ENCODE assay signal across 28 cellular contexts in the genomic region with DNA sequence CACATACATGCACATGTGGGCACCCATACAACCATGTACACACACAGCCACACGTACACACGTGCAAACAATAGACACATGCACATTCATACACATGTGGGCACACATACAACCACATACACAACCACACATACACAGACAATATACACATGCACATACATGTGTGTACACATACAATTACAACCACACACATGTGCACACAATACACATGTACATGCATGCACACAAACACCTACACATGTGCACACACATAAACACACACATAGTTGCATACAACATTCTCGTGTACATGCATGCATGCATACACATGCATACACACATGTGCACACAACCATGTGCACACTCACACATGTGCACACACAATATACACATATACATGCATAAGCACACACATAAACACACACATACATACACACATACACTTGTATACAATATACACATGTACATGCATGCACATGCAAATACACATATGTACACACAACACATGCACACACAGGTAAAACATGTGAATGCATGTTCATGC.
"Had no signal": no experiment of that assay in that cellular context is flagged by ENCODE, and none has a peak within 500 bp of the region (broad histone marks: within the 10 kb centered on the region; RNA-seq: fewer than 3 reads in every experiment).

No MANE protein-coding gene starts in this region.

- H3K27me3 ChIP-seq: ascending aorta, brain microvascular endothelial cell, esophagus squamous epithelium, right atrium auricular region, uterus had no signal

- H3K79me2 ChIP-seq: parathyroid adenoma had no signal

- H3K9ac ChIP-seq: parathyroid adenoma had no signal

- H3K4me3 Mint-ChIP-seq: activated CD4-positive, alpha-beta memory T cell treated with anti-CD3 and anti-CD28 coated beads, Interleukin-2, amount 10 ng/mL, durations not matched to agents 7 days and 5 days; activated naive CD4-positive, alpha-beta T cell treated with anti-CD3 and anti-CD28 coated beads, Interleukin-2, amount 10 ng/mL, durations not matched to agents 7 days and 5 days; activated naive CD8-positive, alpha-beta T cell treated with anti-CD3 and anti-CD28 coated beads, Interleukin-2, amount 10 ng/mL, durations not matched to agents 7 days and 5 days; activated T-cell treated with anti-CD3 and anti-CD28 coated beads, Interleukin-2, amount 50 U/mL, for 24 hours; dendritic cell treated with granulocyte-macrophage colony-stimulating factor and Interleukin-4, amounts not matched to agents 40 ng/mL and 50 ng/mL, for 4 days; endodermal cell; nephron progenitor cell had no signal

- FAIRE-seq: frontal cortex had no signal

- H3K9me3 ChIP-seq: ascending aorta, esophagus squamous epithelium, right atrium auricular region, thoracic aorta, uterus had no signal

- H3K27ac ChIP-seq: ascending aorta, epithelial cell of prostate, esophagus squamous epithelium, parathyroid adenoma, uterus, VCaP had no signal

- DNase-seq: activated CD4-positive, alpha-beta memory T cell treated with anti-CD3 and anti-CD28 coated beads, Interleukin-2, amount 10 ng/mL, durations not matched to agents 7 days and 5 days; activated CD4-positive, alpha-beta T cell treated with anti-CD3 and anti-CD28 coated beads for 48 hours; activated CD8-positive, alpha-beta memory T cell treated with anti-CD3 and anti-CD28 coated beads, Interleukin-2, amount 50 U/mL, for 48 hours; activated gamma-delta T cell; activated naive CD4-positive, alpha-beta T cell treated with anti-CD3 and anti-CD28 coated beads, Interleukin-2, amount 10 ng/mL, durations not matched to agents 7 days and 5 days; activated naive CD8-positive, alpha-beta T cell treated with anti-CD3 and anti-CD28 coated beads, Interleukin-2, amount 10 ng/mL, durations not matched to agents 7 days and 5 days; activated T-cell treated with anti-CD3 and anti-CD28 coated beads, Interleukin-2, amount 50 U/mL, for 24 hours; central memory CD4-positive, alpha-beta T cell; endodermal cell; esophagus squamous epithelium; glutamatergic neuron; islet precursor cell; nephron progenitor cell; nucleus accumbens; stimulated activated CD4-positive, alpha-beta T cell treated with anti-CD3 and anti-CD28 coated beads, Interleukin-12 subunit alpha, Interleukin-12 subunit beta, amount 100 ng/mL, for 4 hours; stimulated activated CD4-positive, alpha-beta T cell treated with anti-CD3 and anti-CD28 coated beads, Interleukin-4, amount 100 ng/mL, for 1 hour; stimulated activated naive CD8-positive, alpha-beta T cell treated with anti-CD3 and anti-CD28 coated beads, Interleukin-15, Interleukin-2, amounts not matched to agents 100 U/mL and 50 U/mL, for 24 hours; trophoblast cell; uterus had no signal

- H3K4me1 Mint-ChIP-seq: activated CD4-positive, alpha-beta memory T cell treated with anti-CD3 and anti-CD28 coated beads, Interleukin-2, amount 10 ng/mL, durations not matched to agents 7 days and 5 days; activated naive CD4-positive, alpha-beta T cell treated with anti-CD3 and anti-CD28 coated beads, Interleukin-2, amount 10 ng/mL, durations not matched to agents 7 days and 5 days had no signal

- H3K4me1 ChIP-seq: ascending aorta, parathyroid adenoma, uterus had no signal

- H2AFZ ChIP-seq: parathyroid adenoma had no signal

- H3K36me3 ChIP-seq: ascending aorta, brain microvascular endothelial cell, esophagus squamous epithelium, right atrium auricular region, thoracic aorta, uterus had no signal

- H3K9me3 Mint-ChIP-seq: activated naive CD8-positive, alpha-beta T cell treated with anti-CD3 and anti-CD28 coated beads, Interleukin-2, amount 10 ng/mL, durations not matched to agents 7 days and 5 days; activated T-cell treated with anti-CD3 and anti-CD28 coated beads, Interleukin-2, amount 50 U/mL, for 24 hours had no signal

- H3K27ac Mint-ChIP-seq: activated CD4-positive, alpha-beta memory T cell treated with anti-CD3 and anti-CD28 coated beads, Interleukin-2, amount 10 ng/mL, durations not matched to agents 7 days and 5 days; activated naive CD4-positive, alpha-beta T cell treated with anti-CD3 and anti-CD28 coated beads, Interleukin-2, amount 10 ng/mL, durations not matched to agents 7 days and 5 days; activated naive CD8-positive, alpha-beta T cell treated with anti-CD3 and anti-CD28 coated beads, Interleukin-2, amount 10 ng/mL, durations not matched to agents 7 days and 5 days; activated T-cell treated with anti-CD3 and anti-CD28 coated beads, Interleukin-2, amount 50 U/mL, for 24 hours; dendritic cell treated with granulocyte-macrophage colony-stimulating factor and Interleukin-4, amounts not matched to agents 40 ng/mL and 50 ng/mL, for 4 days; endodermal cell had no signal

- H3K4me3 ChIP-seq: ascending aorta, esophagus squamous epithelium, right atrium auricular region, thoracic aorta, uterus had no signal

- H3K36me3 Mint-ChIP-seq: activated naive CD4-positive, alpha-beta T cell treated with anti-CD3 and anti-CD28 coated beads, Interleukin-2, amount 10 ng/mL, durations not matched to agents 7 days and 5 days; activated naive CD8-positive, alpha-beta T cell treated with anti-CD3 and anti-CD28 coated beads, Interleukin-2, amount 10 ng/mL, durations not matched to agents 7 days and 5 days had no signal
